19 cellular contexts compared by ENCODE assay signal in genomic region chr7:37438879-37439278, GRCh38. TPM values are rescaled to one million over a fixed set of nuclear protein-coding genes. Genes with fewer than 3 reads are reported as not detected.
A peak's percentile ranks its signal among the peaks of the same experiment; 100 is the strongest.
DNase-seq lines count a peak whose midpoint lies in the region; ATAC-seq and TF ChIP-seq lines count a peak whose summit lies in the region.
"Had no signal": no experiment of that assay in that cellular context is flagged by ENCODE, and none has a peak within 500 bp of the region (broad histone marks: within the 10 kb centered on the region; RNA-seq: fewer than 3 reads in every experiment).

No MANE protein-coding gene starts in this region.

- peak overlapping the region in 2 of 3 donors; percentile 29 to 37 for H3K27ac ChIP-seq in right lobe of liver
- H3K27ac ChIP-seq: ovary, PC-9 had no signal

- peaks cover 19% of the 10 kb centered on the region for H3K36me3 Mint-ChIP-seq in activated CD4-positive, alpha-beta T cell treated with anti-CD3 and anti-CD28 coated beads for 36 hours (ENCODE audit: low read depth)

- H3K4me3 Mint-ChIP-seq in activated CD4-positive, alpha-beta T cell treated with anti-CD3 and anti-CD28 coated beads for 36 hours: no peak overlapping the region

- no peak for TF ChIP-seq CTCF in right lobe of liver (IDR thresholded peaks at IDR 0.05)

- no peaks in the 10 kb centered on the region for H3K27me3 Mint-ChIP-seq in activated CD4-positive, alpha-beta T cell treated with anti-CD3 and anti-CD28 coated beads for 36 hours

- H3K27ac Mint-ChIP-seq in activated CD4-positive, alpha-beta T cell treated with anti-CD3 and anti-CD28 coated beads for 36 hours: peak overlapping the region; percentile 90

- no peak for DNase-seq in activated CD4-positive, alpha-beta T cell treated with anti-CD3 and anti-CD28 coated beads for 36 hours
- no peak for DNase-seq in activated CD4-positive, alpha-beta T cell treated with anti-CD3 and anti-CD28 coated beads for 4 hours
- DNase-seq in COR-L47 (lab: John Stamatoyannopoulos, UW) (peak; percentile 63), NCI-H526 (lab: John Stamatoyannopoulos, UW) (peak; percentile 13 to 73), right lobe of liver (peak; percentile 61 to 80 (median 65))
- DNase-seq: DMS79; erythroblast; NCI-H146; NCI-H524; ovary; PC-9; stimulated activated CD4-positive, alpha-beta T cell treated with anti-CD3 and anti-CD28 coated beads, Interleukin-2, amount 100 ng/mL, for 24 hours; stomach; uterus had no signal

- H3K4me3 ChIP-seq in right lobe of liver: no peak overlapping the region
- H3K4me3 ChIP-seq: gastroesophageal sphincter, lung, ovary, PC-9, stomach, uterus had no signal

- no peaks in the 10 kb centered on the region for H3K9me3 ChIP-seq in right lobe of liver
- H3K9me3 ChIP-seq: gastroesophageal sphincter, ovary, stomach, uterus had no signal

- 46% methylated on average over 3 of the region's 3 CpGs for WGBS in right lobe of liver (ENCODE audit: insufficient coverage, low coverage, low lambda C conversion rate, missing lambda C conversion rate)

- TF ChIP-seq POLR2A in right lobe of liver (IDR thresholded peaks at IDR 0.05): no peak

- CTCF ChIA-PET in activated CD4-positive, alpha-beta T cell treated with anti-CD3 and anti-CD28 coated beads for 36 hours (lab: Charles Lee): interaction anchor here (1.0 to 1.8 kb wide), 4 partner anchors 9 to 85 kb away, joined by 3 to 9 read pairs (median 6); partner anchors contain the start of gene ELMO1

- peaks cover 0 to 55% (median 17%) of the 10 kb centered on the region in 4 donors for H3K4me1 ChIP-seq in right lobe of liver
- H3K4me1 ChIP-seq: uterus had no signal

- no peaks in the 10 kb centered on the region for H3K36me3 ChIP-seq in right lobe of liver
- H3K36me3 ChIP-seq: gastroesophageal sphincter, ovary, stomach, uterus had no signal

- POLR2A ChIA-PET in activated CD4-positive, alpha-beta T cell treated with anti-CD3 and anti-CD28 coated beads for 36 hours (lab: Charles Lee): interaction anchor here (0.7 to 1.3 kb wide), 3 partner anchors 79 to 126 kb away, joined by 3 to 4 read pairs (median 3); no protein-coding TSS in a partner anchor

- no peaks in the 10 kb centered on the region for H3K27me3 ChIP-seq in right lobe of liver
- H3K27me3 ChIP-seq: ovary, stomach, uterus had no signal

- H3K4me1 Mint-ChIP-seq in activated CD4-positive, alpha-beta T cell treated with anti-CD3 and anti-CD28 coated beads for 36 hours: peaks cover 89% of the 10 kb centered on the region

- intact Hi-C loops in activated CD4-positive, alpha-beta T cell treated with anti-CD3 and anti-CD28 coated beads for 36 hours (cut with DNase I, micrococcal nuclease): loop anchor here (1.0 to 2.0 kb wide), 5 partner anchors 9 to 85 kb away; partner anchors contain the start of gene ELMO1 (in 1 of the 2)
- intact Hi-C loops in right lobe of liver (cut with DNase I): no loop called here

- ATAC-seq in activated CD4-positive, alpha-beta T cell treated with anti-CD3 and anti-CD28 coated beads for 36 hours: no peak
- ATAC-seq in right lobe of liver (peak; percentile 77 to 91 (median 84)), GM21367 (IDR thresholded peaks at IDR 0.05; ENCODE audit: unreplicated experiment) (no peak), GM21723 (IDR thresholded peaks at IDR 0.05; ENCODE audit: unreplicated experiment) (no peak), HG03354 (IDR thresholded peaks at IDR 0.05; ENCODE audit: poor library complexity, severe bottlenecking, unreplicated experiment) (no peak)
- ATAC-seq: gastroesophageal sphincter had no signal

- H3K9me3 Mint-ChIP-seq in activated CD4-positive, alpha-beta T cell treated with anti-CD3 and anti-CD28 coated beads for 36 hours (ENCODE audit: low read depth): no peaks in the 10 kb centered on the region

RNA-seq across cellular contexts. Expression of gene ELMO1, which starts 9.8 kb away (rescaled TPM):
- total RNA-seq in activated CD4-positive, alpha-beta T cell treated with anti-CD3 and anti-CD28 coated beads for 36 hours: 100 to 1,000 TPM in 1 of 2 experiments, 10 to 100 TPM in 1; 96.2 to 173 TPM
- 10 to 100 TPM; 18.4 to 55.4 (median 25.1) TPM for total RNA-seq in right lobe of liver

Comparison
In these comparisons a context has a peak if more than half of its experiments do, and no peak if none do; other contexts are left out.
1. ATAC-seq: peak in right lobe of liver (4 of 4); none in activated CD4-positive, alpha-beta T cell treated with anti-CD3 and anti-CD28 coated beads for 36 hours (single experiment), GM21367 (single experiment), GM21723 (single experiment) and HG03354 (single experiment).
2. DNase-seq: peak in COR-L47 (single experiment), NCI-H526 (2 of 2) and right lobe of liver (3 of 3); none in activated CD4-positive, alpha-beta T cell treated with anti-CD3 and anti-CD28 coated beads for 36 hours (single experiment) and activated CD4-positive, alpha-beta T cell treated with anti-CD3 and anti-CD28 coated beads for 4 hours (0 of 2).
3. intact Hi-C loops: an anchor here in activated CD4-positive, alpha-beta T cell treated with anti-CD3 and anti-CD28 coated beads for 36 hours (1.0 to 2.0 kb wide); none called in right lobe of liver.